In genomic region chr20:34874094-34874654, GRCh38 we compare ENCODE assay signal across 8 cellular contexts. TPM values are rescaled to one million over a fixed set of nuclear protein-coding genes. Genes with fewer than 3 reads are reported as not detected.
DNase-seq lines count a peak whose midpoint lies in the region; ATAC-seq, FAIRE-seq and TF ChIP-seq lines count a peak whose summit lies in the region.

No MANE protein-coding gene starts in this region.

- H2BK5ac ChIP-seq in H9 (ENCODE audit: insufficient read length, low read length) = no peak overlapping the region

- H3K23ac ChIP-seq in H9 (ENCODE audit: insufficient read length, low read depth, low read length) = no peak overlapping the region

- peak overlapping the region; percentile 49 to 95; a peak in 4 of 5 replicates for H3K4me3 Mint-ChIP-seq in H9
- peak overlapping the region; percentile 78 for H3K4me3 Mint-ChIP-seq in activated B cell treated with CpG ODN at 0.5 μM for 24 hours

- in situ Hi-C loops in HepG2 (cut with HindIII; ENCODE audit: extremely low pct_ligation_motif_present, low pct_unique_long_range_greater_than_20kb) = loop anchor here (5.0 to 10.0 kb wide), 3 partner anchors 83 to 391 kb away; partner anchors contain the start of genes GSS, MYH7B and TRPC4AP

- TF ChIP-seq CTCF in H9 (conservative IDR thresholded peaks at IDR 0.05) = peak; percentile 92
- TF ChIP-seq CTCF in activated B cell treated with CpG ODN at 0.5 μM for 24 hours (IDR thresholded peaks at IDR 0.05) = no peak
- peak; percentile 98 for TF ChIP-seq CTCF in HepG2 (CRISPR knock-in tag; IDR thresholded peaks at IDR 0.05)

- no TSS peak for BruUV-seq in HepG2 (replicated peaks; lab: Mats Ljungman, UMichigan)

- no peak overlapping the region for H2BK12ac ChIP-seq in H9 (ENCODE audit: insufficient read length, low read depth, low read length)

- no CpG with 5 or more reads among the region's 2 CpGs for WGBS in H9 (ENCODE audit: extremely low coverage, insufficient read length, low lambda C conversion rate)
- 0% methylated on average over 2 of the region's 2 CpGs for WGBS in HepG2 (ENCODE audit: low lambda C conversion rate)

- DNase-seq in AG20443 (ENCODE audit: low spot score) (peak; percentile 86), H9 (peak; percentile 88), NCI-H345 treated with DMSO at 0.1 percent for 48 hours (lab: John Stamatoyannopoulos, UW; ENCODE audit: unreplicated experiment) (peak; percentile 89), activated B cell treated with CpG ODN at 0.5 μM for 24 hours (no peak), dedifferentiated amniotic fluid mesenchymal stem cell (ENCODE audit: extremely low spot score) (peak; percentile 90), HepG2 (ENCODE audit: low spot score) (peak; percentile 90)
- peak; percentile 62 for DNase-seq in stimulated activated CD4-positive, alpha-beta T cell treated with anti-CD3 and anti-CD28 coated beads, Interleukin-1b, Interleukin-23, amount 100 ng/mL, for 48 hours

- no peak overlapping the region for H3K18ac ChIP-seq in H9 (ENCODE audit: insufficient read length, low read depth, low read length)

- no peak overlapping the region for H2AK5ac ChIP-seq in H9 (ENCODE audit: insufficient read length, low read length)

- H3K27ac Mint-ChIP-seq in H9 = no peak overlapping the region; a peak in 2 of 7 replicates
- no peak overlapping the region for H3K27ac Mint-ChIP-seq in activated B cell treated with CpG ODN at 0.5 μM for 24 hours

- POLR2A ChIA-PET in activated B cell treated with CpG ODN at 0.5 μM for 24 hours (lab: Charles Lee) = no interaction called here
- POLR2A ChIA-PET in HepG2 (lab: Yijun Ruan, JAX) = interaction anchor here (0.6 to 4.1 kb wide), 8 partner anchors 9 to 218 kb away, joined by 3 to 126 read pairs (median 3); partner anchors contain the start of genes GSS, MYH7B, NCOA6 and TRPC4AP

- no peak overlapping the region for H4K91ac ChIP-seq in H9 (ENCODE audit: insufficient read length, low read depth, low read length)

- no peak overlapping the region for H3K14ac ChIP-seq in H9 (ENCODE audit: insufficient read depth, low read length)

- H2BK15ac ChIP-seq in H9 (ENCODE audit: low read depth, low read length) = no peak overlapping the region

- no peak overlapping the region for H4K8ac ChIP-seq in H9 (replicated peaks; ENCODE audit: insufficient read length, low read depth, low read length)

- H2BK120ac ChIP-seq in H9 (ENCODE audit: low read depth, low read length, poor library complexity, severe bottlenecking) = no peak overlapping the region

- H3K79me2 ChIP-seq in H9 (ENCODE audit: insufficient read depth, low read length) (no peaks in the 10 kb centered on the region; the same call in 1 of the 2 replicates), HepG2 (ENCODE audit: insufficient read depth, low read length) (peaks cover 28% of the 10 kb centered on the region)

- H3K27me3 ChIP-seq in H9 (ENCODE audit: insufficient read depth, low read length) (no peaks in the 10 kb centered on the region; the same call in 1 of the 2 replicates), HepG2 (ENCODE audit: control insufficient read depth in 1 of 2, insufficient read depth in 2 of 2, low read length in 2 of 2) (peaks cover 0 to 5% of the 10 kb centered on the region in 2 experiments; a peak in 1 of 5 replicates)

- H3K4me2 ChIP-seq in H9 (ENCODE audit: insufficient read depth, insufficient read length, low read length) (no peak overlapping the region), HepG2 (ENCODE audit: low read depth, low read length) (peak overlapping the region; percentile 99)

- no peak overlapping the region for H3K9ac ChIP-seq in H9 (ENCODE audit: extremely low read depth, insufficient read length, low read length)
- H3K9ac ChIP-seq in HepG2 (ENCODE audit: insufficient read depth, low read depth, low read length) = peak overlapping the region; percentile 70

- TF ChIP-seq POLR2A in HepG2 (IDR thresholded peaks at IDR 0.05; ENCODE audit: insufficient read depth in 1 of 2, low read depth in 2 of 2, low read length in 2 of 2) = no peak

- H3K9me3 ChIP-seq in H9 (ENCODE audit: control insufficient read depth, low read depth, low read length) (no peaks in the 10 kb centered on the region), HepG2 (ENCODE audit: low read length) (no peaks in the 10 kb centered on the region)

- peaks cover 39 to 41% of the 10 kb centered on the region in 2 experiments for H3K4me1 Mint-ChIP-seq in H9
- peaks cover 53% of the 10 kb centered on the region for H3K4me1 Mint-ChIP-seq in activated B cell treated with CpG ODN at 0.5 μM for 24 hours

- TF ChIP-seq EP300 in HepG2 (IDR thresholded peaks at IDR 0.05; ENCODE audit: low read depth in 2 of 2, low read length in 2 of 2) = no peak
- TF ChIP-seq EP300 in HepG2 (CRISPR knock-in tag; IDR thresholded peaks at IDR 0.05; ENCODE audit: borderline replicate concordance) = 0 out of 2 replicates have a peak, but pooled peaks have one; percentile 10

- H3K36me3 ChIP-seq in HepG2 (replicated peaks in 1 of 2; ENCODE audit: control insufficient read depth in 1 of 2, insufficient read depth in 2 of 2, low read length in 2 of 2) = no peaks in the 10 kb centered on the region

- no peak overlapping the region for H2BK20ac ChIP-seq in H9 (ENCODE audit: low read depth, low read length, poor library complexity, severe bottlenecking)

- H3K9me3 Mint-ChIP-seq in H9 (no peaks in the 10 kb centered on the region), activated B cell treated with CpG ODN at 0.5 μM for 24 hours (no peaks in the 10 kb centered on the region)

- H3T11ph ChIP-seq in H9 (ENCODE audit: low read length) = no peak overlapping the region

- CTCF ChIA-PET in activated B cell treated with CpG ODN at 0.5 μM for 24 hours (lab: Charles Lee) (interaction anchor here (1.0 to 1.7 kb wide), 4 partner anchors 36 to 335 kb away, joined by 3 to 8 read pairs (median 4); partner anchors contain the start of genes GSS and MYH7B), HepG2 (lab: Yijun Ruan, JAX; ENCODE audit: low intra/inter-chr PET ratio, low total read pairs) (interaction anchor here (1.2 to 6.7 kb wide), 7 partner anchors 74 to 396 kb away, joined by 3 to 123 read pairs (median 7); partner anchors contain the start of genes GSS, MYH7B and TRPC4AP)

- peak; percentile 83 for FAIRE-seq in HepG2 (lab: Jason Lieb, UNC)

- H3K23me2 ChIP-seq in H9 (ENCODE audit: insufficient read length, low read depth, low read length, poor library complexity, severe bottlenecking) = peaks cover 18% of the 10 kb centered on the region

- no peak overlapping the region for H2AFZ ChIP-seq in H9 (ENCODE audit: low read length)
- peak overlapping the region; percentile 34 for H2AFZ ChIP-seq in HepG2 (ENCODE audit: low read length)

- no peak overlapping the region for H3K56ac ChIP-seq in H9 (ENCODE audit: insufficient read length, low read depth, low read length)

- H3K27me3 Mint-ChIP-seq in H9 (ENCODE audit: low read depth) (peaks cover 39% of the 10 kb centered on the region), activated B cell treated with CpG ODN at 0.5 μM for 24 hours (no peaks in the 10 kb centered on the region)

- H3K79me1 ChIP-seq in H9 (ENCODE audit: insufficient read depth, low read depth, low read length, poor library complexity, severe bottlenecking) = no peaks in the 10 kb centered on the region

- H3K27ac ChIP-seq in H9 (ENCODE audit: insufficient read length, low read depth, low read length) (no peak overlapping the region), HepG2 (ENCODE audit: extremely low read length, insufficient read depth, low read length) (peak overlapping the region; percentile 66)

- H3K4me1 ChIP-seq in H9 (ENCODE audit: insufficient read depth, low read length) = peaks cover 8% of the 10 kb centered on the region; the same call in 1 of the 2 replicates
- H3K4me1 ChIP-seq in HepG2 (ENCODE audit: insufficient read depth, low read length) = peaks cover 55% of the 10 kb centered on the region

- ATAC-seq in activated B cell treated with CpG ODN at 0.5 μM for 24 hours (ENCODE audit: low read depth) (no peak), HepG2 (peak; percentile 65), GM19023 (IDR thresholded peaks at IDR 0.05; ENCODE audit: unreplicated experiment) (no peak)

- H3K4me3 ChIP-seq in HepG2 (replicated peaks in 1 of 3; ENCODE audit: insufficient read depth in 1 of 3, low read depth in 2 of 3, low read length in 3 of 3) = peak overlapping the region; percentile 39 to 93 (median 41)

- H4K20me1 ChIP-seq in H9 (ENCODE audit: control insufficient read depth, insufficient read depth, insufficient read length) (no peaks in the 10 kb centered on the region), HepG2 (ENCODE audit: insufficient read depth, low read length) (no peaks in the 10 kb centered on the region)

- H4K5ac ChIP-seq in H9 (ENCODE audit: insufficient read length, low read depth, low read length) = no peak overlapping the region

- peak; percentile 96 for TF ChIP-seq RAD21 in HepG2 (CRISPR knock-in tag; IDR thresholded peaks at IDR 0.05)

- intact Hi-C loops in activated B cell treated with CpG ODN at 0.5 μM for 24 hours (cut with micrococcal nuclease) = loop anchor here (1.0 to 10.0 kb wide), 3 partner anchors 222 to 1081 kb away; partner anchors contain the start of gene SCAND1
- intact Hi-C loops in HepG2 (cut with micrococcal nuclease; ENCODE audit: unreplicated experiment) = loop anchor here (1.0 to 2.0 kb wide), 4 partner anchors 82 to 395 kb away; no protein-coding TSS in a partner anchor

- H3K4ac ChIP-seq in H9 (ENCODE audit: low read depth, low read length) = no peak overlapping the region

- peaks cover 0 to 9% (median 0%) of the 10 kb centered on the region in 3 experiments; a peak in 5 of 7 replicates for H3K36me3 Mint-ChIP-seq in H9 (ENCODE audit: insufficient read depth in 1 of 3, low read depth in 3 of 3)
- H3K36me3 Mint-ChIP-seq in activated B cell treated with CpG ODN at 0.5 μM for 24 hours (ENCODE audit: low read depth) = no peaks in the 10 kb centered on the region

RNA-seq across cellular contexts. Expression of gene GGT7, which starts 1.5 kb away (rescaled TPM):
- total RNA-seq in H9 (2021) (38.6 and 40.9 TPM in 2 replicates), activated B cell treated with CpG ODN at 0.5 μM for 24 hours (17.6 and 20.6 TPM in 2 replicates), HepG2 (2016; rRNA removed; fragmentation: Illumina TruSeq; extraction: Trizol) (1.9 and 6.6 TPM in 2 replicates)
- 0.97 and 1.8 TPM in 2 replicates for total RNA-seq in HepG2 (2016; cell fraction: cytosol; rRNA removed; fragmentation: Illumina TruSeq; extraction: Trizol; ENCODE audit: low read depth)
- total RNA-seq in HepG2 (2016; cell fraction: insoluble cytoplasmic fraction; rRNA removed; fragmentation: Illumina TruSeq; extraction: Trizol) = 2.1 and 7.0 TPM in 2 replicates
- 1.3 and 1.9 TPM in 2 replicates for total RNA-seq in HepG2 (2016; cell fraction: membrane; rRNA removed; fragmentation: Illumina TruSeq; extraction: Trizol)
- total RNA-seq in HepG2 (2016; cell fraction: nucleus; rRNA removed; fragmentation: Illumina TruSeq; extraction: Trizol) = 13.6 and 13.8 TPM in 2 replicates
- 23.0 and 35.3 TPM in 2 replicates for polyA plus RNA-seq in HepG2 (2011; rRNA removed)
- 8.5 and 11.9 TPM in 2 replicates for polyA plus RNA-seq in HepG2 (2011; cell fraction: cytosol; rRNA removed)
- 155 and 166 TPM in 2 replicates for polyA plus RNA-seq in HepG2 (2011; cell fraction: nucleus; rRNA removed)
- 16.1 and 18.7 TPM in 2 replicates for polyA plus RNA-seq in HepG2 (2012)
- 2.2 and 2.3 TPM in 2 replicates for polyA plus RNA-seq in HepG2 (2016; cell fraction: cytosol; fragmentation: Illumina TruSeq; extraction: Trizol; ENCODE audit: low read depth)
- 3.9 and 4.4 TPM in 2 replicates for polyA plus RNA-seq in HepG2 (2016; cell fraction: insoluble cytoplasmic fraction; fragmentation: Illumina TruSeq; extraction: Trizol; ENCODE audit: low read depth)
- 2.5 and 2.7 TPM in 2 replicates for polyA plus RNA-seq in HepG2 (2016; cell fraction: membrane; fragmentation: Illumina TruSeq; extraction: Trizol; ENCODE audit: low read depth)
- polyA plus RNA-seq in HepG2 (2016; cell fraction: nucleus; fragmentation: Illumina TruSeq; extraction: Trizol; ENCODE audit: insufficient read depth, low read depth) = 54.9 and 57.9 TPM in 2 replicates
- polyA minus RNA-seq in HepG2 (2011; rRNA and poly(A)+ RNA removed; ENCODE audit: low replicate concordance) = 0.12 and 38.2 TPM in 2 replicates
- 6.3 and 6.5 TPM in 2 replicates for polyA minus RNA-seq in HepG2 (2011; cell fraction: cytosol; rRNA and poly(A)+ RNA removed)
- polyA minus RNA-seq in HepG2 (2011; cell fraction: nucleus; rRNA and poly(A)+ RNA removed) = 31.0 and 37.2 TPM in 2 replicates

RNA-seq across cellular contexts. Expression of gene ACSS2, which starts 2.2 kb away (rescaled TPM):
- total RNA-seq in H9 (2021) (12.2 and 15.4 TPM in 2 replicates), activated B cell treated with CpG ODN at 0.5 μM for 24 hours (8.4 and 11.3 TPM in 2 replicates), HepG2 (2016; rRNA removed; fragmentation: Illumina TruSeq; extraction: Trizol) (89.7 and 91.7 TPM in 2 replicates)
- total RNA-seq in HepG2 (2016; cell fraction: cytosol; rRNA removed; fragmentation: Illumina TruSeq; extraction: Trizol; ENCODE audit: low read depth) = 21.5 and 23.1 TPM in 2 replicates
- total RNA-seq in HepG2 (2016; cell fraction: insoluble cytoplasmic fraction; rRNA removed; fragmentation: Illumina TruSeq; extraction: Trizol) = 83.3 and 83.7 TPM in 2 replicates
- 39.3 and 39.5 TPM in 2 replicates for total RNA-seq in HepG2 (2016; cell fraction: membrane; rRNA removed; fragmentation: Illumina TruSeq; extraction: Trizol)
- total RNA-seq in HepG2 (2016; cell fraction: nucleus; rRNA removed; fragmentation: Illumina TruSeq; extraction: Trizol) = 83.7 and 88.6 TPM in 2 replicates
- 72.8 and 120 TPM in 2 replicates for polyA plus RNA-seq in HepG2 (2011; rRNA removed)
- 48.2 and 82.4 TPM in 2 replicates for polyA plus RNA-seq in HepG2 (2011; cell fraction: cytosol; rRNA removed)
- 193 and 292 TPM in 2 replicates for polyA plus RNA-seq in HepG2 (2011; cell fraction: nucleus; rRNA removed)
- polyA plus RNA-seq in HepG2 (2012) = 108 and 131 TPM in 2 replicates
- polyA plus RNA-seq in HepG2 (2016; cell fraction: cytosol; fragmentation: Illumina TruSeq; extraction: Trizol; ENCODE audit: low read depth) = 17.6 and 18.7 TPM in 2 replicates
- polyA plus RNA-seq in HepG2 (2016; cell fraction: insoluble cytoplasmic fraction; fragmentation: Illumina TruSeq; extraction: Trizol; ENCODE audit: low read depth) = 87.7 and 90.8 TPM in 2 replicates
- polyA plus RNA-seq in HepG2 (2016; cell fraction: membrane; fragmentation: Illumina TruSeq; extraction: Trizol; ENCODE audit: low read depth) = 29.1 and 35.3 TPM in 2 replicates
- 176 and 178 TPM in 2 replicates for polyA plus RNA-seq in HepG2 (2016; cell fraction: nucleus; fragmentation: Illumina TruSeq; extraction: Trizol; ENCODE audit: insufficient read depth, low read depth)
- 155 and 246 TPM in 2 replicates for polyA minus RNA-seq in HepG2 (2011; rRNA and poly(A)+ RNA removed; ENCODE audit: low replicate concordance)
- polyA minus RNA-seq in HepG2 (2011; cell fraction: cytosol; rRNA and poly(A)+ RNA removed) = 49.2 and 69.9 TPM in 2 replicates
- polyA minus RNA-seq in HepG2 (2011; cell fraction: nucleus; rRNA and poly(A)+ RNA removed) = 157 and 295 TPM in 2 replicates

RNA-seq across cellular contexts. Expression of gene NCOA6, which starts 48.7 kb away (rescaled TPM):
- total RNA-seq in H9 (2021) (23.9 and 25.2 TPM in 2 replicates), activated B cell treated with CpG ODN at 0.5 μM for 24 hours (23.7 and 24.0 TPM in 2 replicates), HepG2 (2016; rRNA removed; fragmentation: Illumina TruSeq; extraction: Trizol) (11.2 and 27.2 TPM in 2 replicates)
- total RNA-seq in HepG2 (2016; cell fraction: cytosol; rRNA removed; fragmentation: Illumina TruSeq; extraction: Trizol; ENCODE audit: low read depth) = 10.4 and 11.1 TPM in 2 replicates
- 10.0 and 21.9 TPM in 2 replicates for total RNA-seq in HepG2 (2016; cell fraction: insoluble cytoplasmic fraction; rRNA removed; fragmentation: Illumina TruSeq; extraction: Trizol)
- 15.1 and 15.3 TPM in 2 replicates for total RNA-seq in HepG2 (2016; cell fraction: membrane; rRNA removed; fragmentation: Illumina TruSeq; extraction: Trizol)
- total RNA-seq in HepG2 (2016; cell fraction: nucleus; rRNA removed; fragmentation: Illumina TruSeq; extraction: Trizol) = 16.1 and 18.2 TPM in 2 replicates
- 28.6 and 29.3 TPM in 2 replicates for polyA plus RNA-seq in HepG2 (2011; rRNA removed)
- 19.8 and 22.7 TPM in 2 replicates for polyA plus RNA-seq in HepG2 (2011; cell fraction: cytosol; rRNA removed)
- 20.8 and 22.2 TPM in 2 replicates for polyA plus RNA-seq in HepG2 (2011; cell fraction: nucleus; rRNA removed)
- polyA plus RNA-seq in HepG2 (2012) = 30.9 and 32.8 TPM in 2 replicates
- 2.3 and 3.5 TPM in 2 replicates for polyA plus RNA-seq in HepG2 (2016; cell fraction: cytosol; fragmentation: Illumina TruSeq; extraction: Trizol; ENCODE audit: low read depth)
- polyA plus RNA-seq in HepG2 (2016; cell fraction: insoluble cytoplasmic fraction; fragmentation: Illumina TruSeq; extraction: Trizol; ENCODE audit: low read depth) = 41.2 and 43.1 TPM in 2 replicates
- 11.7 and 12.0 TPM in 2 replicates for polyA plus RNA-seq in HepG2 (2016; cell fraction: membrane; fragmentation: Illumina TruSeq; extraction: Trizol; ENCODE audit: low read depth)
- 38.3 and 46.0 TPM in 2 replicates for polyA plus RNA-seq in HepG2 (2016; cell fraction: nucleus; fragmentation: Illumina TruSeq; extraction: Trizol; ENCODE audit: insufficient read depth, low read depth)
- polyA minus RNA-seq in HepG2 (2011; rRNA and poly(A)+ RNA removed; ENCODE audit: low replicate concordance) = 27.6 and 32.8 TPM in 2 replicates
- 23.1 and 25.6 TPM in 2 replicates for polyA minus RNA-seq in HepG2 (2011; cell fraction: cytosol; rRNA and poly(A)+ RNA removed)
- polyA minus RNA-seq in HepG2 (2011; cell fraction: nucleus; rRNA and poly(A)+ RNA removed) = 31.0 and 33.2 TPM in 2 replicates
